Comparison of ENCODE assay signal across 28 cellular contexts in genomic region chr3:18513091-18513490, GRCh38.
"Had no signal": no experiment of that assay in that cellular context is flagged by ENCODE, and none has a peak within 500 bp of the region (broad histone marks: within the 10 kb centered on the region; RNA-seq: fewer than 3 reads in every experiment).

No MANE protein-coding gene starts in this region.

- H3K9me3 Mint-ChIP-seq: stimulated activated memory B cell treated with anti-CD40 and anti-IgM and Interleukin-4, amounts not matched to agents 10 μg/mL and 1 μg/mL and 100 μg/mL, for 72 hours had no signal

- H3K27ac Mint-ChIP-seq: stimulated activated memory B cell treated with anti-CD40 and anti-IgM and Interleukin-4, amounts not matched to agents 10 μg/mL and 1 μg/mL and 100 μg/mL, for 72 hours; stimulated activated naive B cell treated with anti-CD40 and anti-IgM and Interleukin-4, amounts not matched to agents 10 μg/mL and 1 μg/mL and 100 μg/mL, for 72 hours; type B pancreatic cell had no signal

- DNase-seq: stimulated activated CD4-positive, alpha-beta T cell treated with anti-CD3 and anti-CD28 coated beads, Interleukin-2, amount 100 ng/mL, for 48 hours; stimulated activated CD4-positive, alpha-beta T cell treated with anti-CD3 and anti-CD28 coated beads, Interleukin-4, amount 100 ng/mL, for 1 hour; stimulated activated CD4-positive, alpha-beta T cell treated with anti-CD3 and anti-CD28 coated beads, Interleukin-4, amount 100 ng/mL, for 24 hours; stimulated activated CD4-positive, alpha-beta T cell treated with anti-CD3 and anti-CD28 coated beads, Interleukin-4, amount 100 ng/mL, for 4 hours; stimulated activated CD8-positive, alpha-beta memory T cell treated with anti-CD3 and anti-CD28 coated beads, Interleukin-4, amount 100 ng/mL, for 48 hours; stimulated activated naive B cell treated with anti-CD40 and anti-IgM and Interleukin-4, amounts not matched to agents 10 μg/mL and 1 μg/mL and 100 μg/mL, for 72 hours; stimulated activated naive CD4-positive, alpha-beta T cell; stimulated activated naive CD4-positive, alpha-beta T cell treated with Interleukin-2 at 50 U/mL for 16 hours; stimulated activated naive CD8-positive, alpha-beta T cell treated with anti-CD3 and anti-CD28 coated beads, Interleukin-15, Interleukin-2, amounts not matched to agents 100 U/mL and 50 U/mL, for 24 hours; stomach; substantia nigra; testis; thyroid gland; tibial artery; transverse colon; trophoblast cell; upper lobe of left lung; upper lobe of right lung; uterus had no signal

- FAIRE-seq: urothelium cell line had no signal

- H3K27ac ChIP-seq: stomach, suprapubic skin, testis, thoracic aorta, thyroid gland, tibial artery, tibial nerve, transverse colon, upper lobe of left lung, upper lobe of right lung, uterus, vagina had no signal

- H3K27me3 ChIP-seq: stomach, suprapubic skin, testis, thyroid gland, tibial artery, tibial nerve, transverse colon, upper lobe of left lung, upper lobe of right lung, uterus, vagina had no signal

- H3K4me1 ChIP-seq: stomach, suprapubic skin, testis, thyroid gland, tibial artery, tibial nerve, transverse colon, upper lobe of left lung, upper lobe of right lung, uterus, vagina had no signal

- H3K4me3 Mint-ChIP-seq: stimulated activated effector memory CD8-positive, alpha-beta T cell treated with anti-CD3 and anti-CD28 coated beads, Interleukin-12 subunit alpha, Interleukin-12 subunit beta, amount 100 ng/mL, for 72 hours; stimulated activated memory B cell treated with anti-CD40 and anti-IgM and Interleukin-4, amounts not matched to agents 10 μg/mL and 1 μg/mL and 100 μg/mL, for 72 hours; stimulated activated naive B cell treated with anti-CD40 and anti-IgM and Interleukin-4, amounts not matched to agents 10 μg/mL and 1 μg/mL and 100 μg/mL, for 72 hours; stimulated activated naive CD8-positive, alpha-beta T cell treated with anti-CD3 and anti-CD28 coated beads, Interleukin-15, Interleukin-2, amounts not matched to agents 100 ng/mL and 50 ng/mL, for 24 hours; type B pancreatic cell had no signal

- H3K4me3 ChIP-seq: stomach, suprapubic skin, testis, thoracic aorta, thyroid gland, tibial artery, tibial nerve, transverse colon, upper lobe of left lung, upper lobe of right lung, uterus, vagina had no signal

- H3K36me3 Mint-ChIP-seq: stimulated activated effector memory CD8-positive, alpha-beta T cell treated with anti-CD3 and anti-CD28 coated beads, Interleukin-12 subunit alpha, Interleukin-12 subunit beta, amount 100 ng/mL, for 72 hours; stimulated activated memory B cell treated with anti-CD40 and anti-IgM and Interleukin-4, amounts not matched to agents 10 μg/mL and 1 μg/mL and 100 μg/mL, for 72 hours; stimulated activated naive B cell treated with anti-CD40 and anti-IgM and Interleukin-4, amounts not matched to agents 10 μg/mL and 1 μg/mL and 100 μg/mL, for 72 hours; type B pancreatic cell had no signal

- ATAC-seq: stimulated activated effector memory CD8-positive, alpha-beta T cell treated with anti-CD3 and anti-CD28 coated beads, Interleukin-12 subunit alpha, Interleukin-12 subunit beta, amount 100 ng/mL, for 72 hours; stimulated activated naive B cell treated with anti-CD40 and anti-IgM and Interleukin-4, amounts not matched to agents 10 μg/mL and 1 μg/mL and 100 μg/mL, for 72 hours; stimulated activated naive CD8-positive, alpha-beta T cell treated with anti-CD3 and anti-CD28 coated beads, Interleukin-15, Interleukin-2, amounts not matched to agents 100 U/mL and 50 U/mL, for 24 hours; upper lobe of right lung had no signal

- H3K36me3 ChIP-seq: stomach, suprapubic skin, thoracic aorta, thyroid gland, tibial artery, tibial nerve, transverse colon, upper lobe of left lung, upper lobe of right lung, uterus, vagina had no signal

- H3K27me3 Mint-ChIP-seq: stimulated activated memory B cell treated with anti-CD40 and anti-IgM and Interleukin-4, amounts not matched to agents 10 μg/mL and 1 μg/mL and 100 μg/mL, for 72 hours; stimulated activated naive B cell treated with anti-CD40 and anti-IgM and Interleukin-4, amounts not matched to agents 10 μg/mL and 1 μg/mL and 100 μg/mL, for 72 hours; stimulated activated naive CD8-positive, alpha-beta T cell treated with anti-CD3 and anti-CD28 coated beads, Interleukin-15, Interleukin-2, amounts not matched to agents 100 ng/mL and 50 ng/mL, for 24 hours; type B pancreatic cell had no signal

- H3K9me3 ChIP-seq: stomach, suprapubic skin, testis, thoracic aorta, thyroid gland, tibial artery, tibial nerve, transverse colon, upper lobe of left lung, upper lobe of right lung, uterus, vagina had no signal
